ENCODE assay signal across 1 cellular context in the genomic region with DNA sequence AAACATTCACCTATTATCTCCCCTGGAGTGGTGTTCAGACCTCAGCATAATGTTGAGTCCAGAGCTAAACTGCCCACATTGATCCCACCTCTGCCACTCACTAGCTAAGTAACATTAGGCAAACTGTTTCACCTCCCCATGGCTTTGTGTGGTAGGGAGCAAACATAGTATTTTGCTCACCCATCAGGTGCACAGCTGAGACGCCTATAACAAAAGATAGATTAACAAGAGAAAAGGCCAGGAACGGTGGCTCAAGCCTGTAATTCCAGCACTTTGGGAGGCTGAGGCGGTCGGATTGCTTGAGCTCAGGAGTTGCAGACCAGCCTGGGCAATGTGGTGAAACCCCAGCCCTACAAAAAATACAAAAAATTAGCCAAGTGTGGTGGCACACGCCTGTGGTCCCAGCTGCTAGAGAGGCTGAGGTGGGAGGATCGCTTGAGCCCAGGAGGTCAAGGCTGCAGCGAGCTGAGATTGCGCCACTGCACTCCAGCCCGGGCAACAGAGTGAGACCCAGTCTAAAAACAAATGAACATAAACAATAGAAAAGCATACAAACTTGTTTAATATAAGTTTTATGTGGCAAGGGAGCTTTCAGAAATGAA.
A peak's percentile ranks its signal among the peaks of the same experiment; 100 is the strongest.
TF ChIP-seq lines count a peak whose summit lies in the region.

No MANE protein-coding gene starts in this region.

TF ChIP-seq in H1, 55 proteins besides CTCF, POLR2A, EP300 and RAD21 (continued from another document):
- TF ChIP-seq HDAC2 (IDR thresholded peaks at IDR 0.05; ENCODE audit: borderline replicate concordance in 1 of 2, low read depth in 2 of 2, low read length in 2 of 2) (no peak; a peak in 1 of 4 replicates), CBX8 (IDR thresholded peaks at IDR 0.05; ENCODE audit: borderline replicate concordance, low read depth, low read length) (no peak), NRF1 (IDR thresholded peaks at IDR 0.05; ENCODE audit: low read depth, low read length) (no peak), RFX5 (IDR thresholded peaks at IDR 0.05; ENCODE audit: borderline replicate concordance, low read depth, low read length) (no peak), HDAC6 (IDR thresholded peaks at IDR 0.05; ENCODE audit: low read depth, low read length) (no peak), SUZ12 (IDR thresholded peaks at IDR 0.05; ENCODE audit: low read length) (no peak), PHF8 (conservative IDR thresholded peaks at IDR 0.05; ENCODE audit: low read depth, low read length) (no peak), SIRT6 (IDR thresholded peaks at IDR 0.05; ENCODE audit: low read length) (no peak), POLR2AphosphoS5 (IDR thresholded peaks at IDR 0.05; ENCODE audit: low read depth, low read length) (peak; percentile 53; the same call in 1 of the 2 replicates), SRF (IDR thresholded peaks at IDR 0.05; ENCODE audit: low read depth, low read length) (no peak)
